ENCODE assay signal across 8 cellular contexts in genomic region chr17:50508573-50509460, GRCh38. TPM values are rescaled to one million over a fixed set of nuclear protein-coding genes. Genes with fewer than 3 reads are reported as not detected.
DNase-seq lines count a peak whose midpoint lies in the region; ATAC-seq and TF ChIP-seq lines count a peak whose summit lies in the region.

No MANE protein-coding gene starts in this region.

- H3K4me3 Mint-ChIP-seq in CD4-positive, alpha-beta T cell, result peak overlapping the region; percentile 77

- peak overlapping the region; percentile 66 for H3K27ac Mint-ChIP-seq in CD4-positive, alpha-beta T cell

- H4K20me1 ChIP-seq in PC-3 (ENCODE audit: low read length) (no peaks in the 10 kb centered on the region), osteoblast (ENCODE audit: insufficient read depth, low read length) (no peaks in the 10 kb centered on the region)

- no peak for TF ChIP-seq CTCF in CD4-positive, alpha-beta T cell (IDR thresholded peaks at IDR 0.05)
- TF ChIP-seq CTCF in PC-3 (conservative IDR thresholded peaks at IDR 0.05; ENCODE audit: low read depth, low read length) (0 out of 2 replicates have a peak, but pooled peaks have one; percentile 3), esophagus muscularis mucosa (IDR thresholded peaks at IDR 0.05) (no peak), osteoblast (IDR thresholded peaks at IDR 0.05; ENCODE audit: extremely low read depth, low read depth, low read length) (no peak)

- H3K79me2 ChIP-seq in PC-3 (ENCODE audit: low read length) (no peaks in the 10 kb centered on the region), osteoblast (ENCODE audit: insufficient read depth, low read length) (no peaks in the 10 kb centered on the region)

- no peaks in the 10 kb centered on the region for H3K36me3 Mint-ChIP-seq in CD4-positive, alpha-beta T cell (ENCODE audit: low read depth)

- intact Hi-C loops in CD4-positive, alpha-beta T cell (cut with DNase I, micrococcal nuclease), result no loop called here
- intact Hi-C loops in PC-3 (cut with micrococcal nuclease) (no loop called here), esophagus muscularis mucosa (cut with DNase I) (no loop called here)

- no peak for ATAC-seq in CD4-positive, alpha-beta T cell (ENCODE audit: poor library complexity)
- ATAC-seq in PC-3 (no peak; the same call in 1 of the 2 replicates), HG03457 (IDR thresholded peaks at IDR 0.05; ENCODE audit: unreplicated experiment) (no peak), GM18870 (IDR thresholded peaks at IDR 0.05; ENCODE audit: unreplicated experiment) (no peak)

- peaks cover 15% of the 10 kb centered on the region for H3K4me1 ChIP-seq in PC-3 (ENCODE audit: insufficient read depth, low read length)
- peaks cover 18 to 22% (median 21%) of the 10 kb centered on the region in 4 donors for H3K4me1 ChIP-seq in esophagus muscularis mucosa
- peaks cover 19% of the 10 kb centered on the region for H3K4me1 ChIP-seq in osteoblast (ENCODE audit: insufficient read depth, low read length)

- WGBS in esophagus muscularis mucosa, result 29% methylated on average over 27 of the region's 32 CpGs

- no peak for TF ChIP-seq EP300 in esophagus muscularis mucosa (IDR thresholded peaks at IDR 0.05)

- no peaks in the 10 kb centered on the region for H3K27me3 ChIP-seq in CD4-positive, alpha-beta T cell (ENCODE audit: control insufficient read depth, insufficient read depth, low read length)
- H3K27me3 ChIP-seq in PC-3 (ENCODE audit: low read length) (no peaks in the 10 kb centered on the region), esophagus muscularis mucosa (no peaks in the 10 kb centered on the region), osteoblast (ENCODE audit: insufficient read depth, low read length) (no peaks in the 10 kb centered on the region)

- H3K4me2 ChIP-seq in PC-3 (ENCODE audit: low read length) (peak overlapping the region; percentile 76), osteoblast (ENCODE audit: insufficient read depth, low read length) (peak overlapping the region; percentile 75)

- H3K9me3 ChIP-seq in CD4-positive, alpha-beta T cell (ENCODE audit: control insufficient read depth, low read length), result no peaks in the 10 kb centered on the region
- H3K9me3 ChIP-seq in PC-3 (ENCODE audit: low read length) (no peaks in the 10 kb centered on the region), esophagus muscularis mucosa (no peaks in the 10 kb centered on the region), osteoblast (ENCODE audit: low read depth, low read length) (no peaks in the 10 kb centered on the region)

- no peaks in the 10 kb centered on the region for H3K9me3 Mint-ChIP-seq in CD4-positive, alpha-beta T cell

- POLR2A ChIA-PET in CD4-positive, alpha-beta T cell (lab: Charles Lee), result no interaction called here
- POLR2A ChIA-PET in PC-3 (lab: Charles Lee; ENCODE audit: unreplicated experiment), result interaction anchor here (0.5 kb wide), 1 partner anchor 15 kb away, joined by 3 read pairs; no protein-coding TSS in a partner anchor

- H3K36me3 ChIP-seq in PC-3 (ENCODE audit: low read depth, low read length) (no peaks in the 10 kb centered on the region), esophagus muscularis mucosa (no peaks in the 10 kb centered on the region), osteoblast (ENCODE audit: insufficient read depth, low read length) (no peaks in the 10 kb centered on the region)

- H2AFZ ChIP-seq in PC-3 (ENCODE audit: low read length) (peak overlapping the region; percentile 83), osteoblast (ENCODE audit: low read length) (peak overlapping the region; percentile 73)

- no peaks in the 10 kb centered on the region for H3F3A ChIP-seq in PC-3 (ENCODE audit: low read length, unreplicated experiment)

- H3K9ac ChIP-seq in PC-3 (ENCODE audit: low read length), result peak overlapping the region; percentile 23

- no peak overlapping the region for H3K27ac ChIP-seq in CD4-positive, alpha-beta T cell (ENCODE audit: low read depth, low read length)
- no peak overlapping the region for H3K27ac ChIP-seq in PC-3 (ENCODE audit: low read length)
- peak overlapping the region; percentile 69 to 83 (median 80) for H3K27ac ChIP-seq in esophagus muscularis mucosa (replicated peaks in 1 of 4)
- peak overlapping the region; percentile 18 for H3K27ac ChIP-seq in osteoblast (ENCODE audit: low read depth, low read length)

- no peak for TF ChIP-seq POLR2A in esophagus muscularis mucosa (IDR thresholded peaks at IDR 0.05; ENCODE audit: low read depth)

- BruUV-seq in PC-3 (replicated peaks; lab: Mats Ljungman, UMichigan), result TSS peak; percentile 52

- CTCF ChIA-PET in CD4-positive, alpha-beta T cell (lab: Charles Lee), result interaction anchor here (1.5 kb wide), 1 partner anchor 29 kb away, joined by 8 read pairs; no protein-coding TSS in a partner anchor
- CTCF ChIA-PET in PC-3 (lab: Charles Lee), result no interaction called here

- DNase-seq in CD4-positive, alpha-beta T cell, result no peak
- DNase-seq in PC-3 (no peak), esophagus muscularis mucosa (ENCODE audit: extremely low spot score) (no peak), osteoblast (ENCODE audit: insufficient read length, low spot score, missing footprints) (peak; percentile 81), NCI-H1694 treated with DMSO at 0.1 percent for 48 hours (lab: John Stamatoyannopoulos, UW) (no peak), NCI-H1417 (lab: John Stamatoyannopoulos, UW) (no peak)

- peaks cover 5% of the 10 kb centered on the region for H3K27me3 Mint-ChIP-seq in CD4-positive, alpha-beta T cell

- no peaks in the 10 kb centered on the region for H3K9me2 ChIP-seq in PC-3 (replicated peaks; ENCODE audit: low read length)

- peaks cover 30% of the 10 kb centered on the region for H3K4me1 Mint-ChIP-seq in CD4-positive, alpha-beta T cell (ENCODE audit: low read depth)

- peak overlapping the region; percentile 63 for H3K4me3 ChIP-seq in PC-3 (ENCODE audit: low read length)
- peak overlapping the region; percentile 65 to 82 (median 69) for H3K4me3 ChIP-seq in esophagus muscularis mucosa
- peak overlapping the region; percentile 79 for H3K4me3 ChIP-seq in osteoblast (ENCODE audit: insufficient read depth, low read length)

RNA-seq across cellular contexts. Expression of gene MYCBPAP, which starts 0.6 kb away (rescaled TPM):
- 1 to 10 TPM in 1 of 2 experiments, under 1 TPM in 1; 0.78 to 1.5 TPM for total RNA-seq in CD4-positive, alpha-beta T cell
- total RNA-seq in PC-3 (2014; rRNA removed), result 0.29 and 1.9 TPM in 2 replicates
- total RNA-seq in esophagus muscularis mucosa, result 1 to 10 TPM in 2 of 4 donors, under 1 TPM in 1, not detected in 1; 0.33 to 1.6 (median 1.2) TPM
- total RNA-seq in osteoblast, result 0.36 and 0.88 TPM in 2 replicates

RNA-seq across cellular contexts. Expression of gene EPN3, which starts 23.7 kb away (rescaled TPM):
- not detected for total RNA-seq in CD4-positive, alpha-beta T cell
- total RNA-seq in PC-3 (2014; rRNA removed) (20.5 and 30.1 TPM in 2 replicates), esophagus muscularis mucosa (not detected), osteoblast (not detected in 2 replicates)

RNA-seq across cellular contexts. Expression of gene RSAD1, which starts 30.2 kb away (rescaled TPM):
- total RNA-seq in CD4-positive, alpha-beta T cell, result 10 to 100 TPM; 44.6 to 44.7 TPM
- total RNA-seq in PC-3 (2014; rRNA removed), result 37.7 and 46.7 TPM in 2 replicates
- 10 to 100 TPM; 12.9 to 24.6 (median 16.1) TPM for total RNA-seq in esophagus muscularis mucosa
- 23.9 and 26.5 TPM in 2 replicates for total RNA-seq in osteoblast

RNA-seq across cellular contexts. Expression of gene SPATA20, which starts 38.2 kb away (rescaled TPM):
- 10 to 100 TPM; 10.2 to 10.3 TPM for total RNA-seq in CD4-positive, alpha-beta T cell
- total RNA-seq in PC-3 (2014; rRNA removed), result 104 and 115 TPM in 2 replicates
- total RNA-seq in esophagus muscularis mucosa, result 10 to 100 TPM; 44.1 to 64.4 (median 54.6) TPM
- total RNA-seq in osteoblast, result 126 and 142 TPM in 2 replicates

RNA-seq across cellular contexts. Expression of gene CHAD, which starts 40.1 kb away (rescaled TPM):
- total RNA-seq in CD4-positive, alpha-beta T cell, result not detected
- total RNA-seq in PC-3 (2014; rRNA removed) (not detected in 2 replicates), esophagus muscularis mucosa (not detected), osteoblast (not detected in 2 replicates)

Comparison
In these comparisons a context has a peak if more than half of its experiments do, and no peak if none do; other contexts are left out.
1. H3K27ac ChIP-seq: peak in esophagus muscularis mucosa (4 of 4) and osteoblast (single experiment); none in CD4-positive, alpha-beta T cell (single experiment) and PC-3 (single experiment).
2. RNA of gene EPN3, which starts 23.7 kb away (total RNA-seq): 20.5 to 30.1 TPM in PC-3; not detected in CD4-positive, alpha-beta T cell, not detected in esophagus muscularis mucosa and not detected in osteoblast; every median in the first group is over 10 times any median in the second.
3. Peak in every context shown above with its lines, with median percentiles within 50 percentile points of each other: H3K4me3 ChIP-seq.